12 cellular contexts compared by ENCODE assay signal in the genomic region with DNA sequence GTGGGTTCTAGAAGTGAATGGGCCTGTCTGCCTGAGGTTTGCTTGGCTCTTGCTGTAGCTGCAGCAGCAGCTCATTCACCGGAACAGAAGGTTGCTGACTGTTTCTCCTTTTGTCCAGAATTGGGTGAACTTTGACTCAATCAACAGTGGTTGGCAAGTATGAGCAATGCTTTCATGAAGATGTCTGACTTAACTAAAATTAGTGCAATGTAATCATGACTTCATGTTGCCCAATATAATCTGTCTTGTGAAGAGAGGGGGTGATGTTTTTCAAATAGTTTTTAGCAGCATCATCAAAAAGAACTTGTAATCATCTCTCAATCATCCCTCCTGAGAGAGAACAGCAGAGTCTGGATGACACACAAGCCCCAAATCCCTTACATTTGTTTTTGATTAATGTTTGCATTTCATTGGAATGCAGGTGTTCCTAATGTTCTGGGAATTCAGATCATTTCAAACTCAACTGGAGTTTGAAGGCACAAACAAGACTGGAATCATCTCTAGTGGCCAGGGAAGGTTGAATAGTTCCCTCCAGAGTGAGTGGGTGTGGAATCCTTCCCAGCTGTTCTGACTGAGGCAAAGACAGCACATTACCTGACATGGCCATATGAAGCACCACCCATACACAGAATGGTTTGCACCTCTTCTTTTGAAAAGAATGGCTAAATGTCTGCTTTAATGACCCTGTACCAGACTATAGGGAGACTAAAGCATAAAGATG.
DNase-seq lines count a peak whose midpoint lies in the region; ATAC-seq and TF ChIP-seq lines count a peak whose summit lies in the region.
"Had no signal": no experiment of that assay in that cellular context is flagged by ENCODE, and none has a peak within 500 bp of the region (broad histone marks: within the 10 kb centered on the region; RNA-seq: fewer than 3 reads in every experiment).

No MANE protein-coding gene starts in this region.

- H3K4me1 ChIP-seq in PC-3 (ENCODE audit: insufficient read depth, low read length) (peaks cover 55% of the 10 kb centered on the region), sigmoid colon (peaks cover 0 to 6% (median 0%) of the 10 kb centered on the region in 4 donors), esophagus squamous epithelium (no peaks in the 10 kb centered on the region)

- H4K20me1 ChIP-seq in PC-3 (ENCODE audit: low read length): no peaks in the 10 kb centered on the region

- H3K27me3 ChIP-seq in PC-3 (ENCODE audit: low read length): no peaks in the 10 kb centered on the region
- no peaks in the 10 kb centered on the region for H3K27me3 ChIP-seq in sigmoid colon
- H3K27me3 ChIP-seq in esophagus squamous epithelium: no peaks in the 10 kb centered on the region

- no peak for TF ChIP-seq CTCF in PC-3 (conservative IDR thresholded peaks at IDR 0.05; ENCODE audit: low read depth, low read length)
- no peak for TF ChIP-seq CTCF in epithelial cell of proximal tubule (conservative IDR thresholded peaks at IDR 0.05; ENCODE audit: low read depth, low read length)
- TF ChIP-seq CTCF in sigmoid colon (IDR thresholded peaks at IDR 0.05): no peak
- TF ChIP-seq CTCF in esophagus squamous epithelium (IDR thresholded peaks at IDR 0.05): no peak

- BruUV-seq in PC-3 (replicated peaks; lab: Mats Ljungman, UMichigan): no TSS peak

- H3K27ac ChIP-seq in PC-3 (ENCODE audit: low read length) (peak overlapping the region; percentile 73), sigmoid colon (no peak overlapping the region), esophagus squamous epithelium (no peak overlapping the region)

- 0 out of 2 replicates have a peak overlapping the region, but pooled peaks have one; percentile 21 for H2AFZ ChIP-seq in PC-3 (ENCODE audit: low read length)

- no peaks in the 10 kb centered on the region for H3K9me3 ChIP-seq in PC-3 (ENCODE audit: low read length)
- no peaks in the 10 kb centered on the region for H3K9me3 ChIP-seq in sigmoid colon
- H3K9me3 ChIP-seq in esophagus squamous epithelium: peaks cover 0 to 7% (median 0%) of the 10 kb centered on the region in 3 donors

- intact Hi-C loops in PC-3 (cut with micrococcal nuclease): no loop called here
- intact Hi-C loops in sciatic nerve (cut with DNase I): no loop called here
- intact Hi-C loops in sigmoid colon (cut with DNase I): no loop called here
- intact Hi-C loops in esophagus squamous epithelium (cut with DNase I): no loop called here

- H3K4me3 ChIP-seq in PC-3 (ENCODE audit: low read length): no peak overlapping the region
- no peak overlapping the region for H3K4me3 ChIP-seq in epithelial cell of proximal tubule (ENCODE audit: low read depth, low read length)
- no peak overlapping the region for H3K4me3 ChIP-seq in sigmoid colon
- H3K4me3 ChIP-seq in esophagus squamous epithelium: no peak overlapping the region

- H3F3A ChIP-seq in PC-3 (ENCODE audit: low read length, unreplicated experiment): peaks cover 7% of the 10 kb centered on the region

- H3K9ac ChIP-seq in PC-3 (ENCODE audit: low read length): no peak overlapping the region

- H3K4me2 ChIP-seq in PC-3 (ENCODE audit: low read length): peak overlapping the region; percentile 36

- ATAC-seq in PC-3: peak; percentile 52
- peak; percentile 91 for ATAC-seq in sciatic nerve
- ATAC-seq in HG03175 (IDR thresholded peaks at IDR 0.05; ENCODE audit: unreplicated experiment): no peak
- no peak for ATAC-seq in GM21737 (IDR thresholded peaks at IDR 0.05; ENCODE audit: unreplicated experiment)

- TF ChIP-seq POLR2A in sigmoid colon (IDR thresholded peaks at IDR 0.05) (no peak), esophagus squamous epithelium (IDR thresholded peaks at IDR 0.05) (no peak)

- POLR2A ChIA-PET in PC-3 (lab: Charles Lee; ENCODE audit: unreplicated experiment): interaction anchor here (0.7 kb wide), 1 partner anchor 37 kb away, joined by 4 read pairs; no protein-coding TSS in a partner anchor

- H3K79me2 ChIP-seq in PC-3 (ENCODE audit: low read length): no peaks in the 10 kb centered on the region

- no peaks in the 10 kb centered on the region for H3K9me2 ChIP-seq in PC-3 (replicated peaks; ENCODE audit: low read length)

- 70 to 74% methylated on average over 1 of the region's 1 CpG for WGBS in sigmoid colon, 2 donors
- 13 to 22% methylated on average over 1 of the region's 1 CpG for WGBS in esophagus squamous epithelium, 2 donors

- H3K36me3 ChIP-seq in PC-3 (ENCODE audit: low read depth, low read length) (no peaks in the 10 kb centered on the region), sigmoid colon (no peaks in the 10 kb centered on the region), esophagus squamous epithelium (no peaks in the 10 kb centered on the region)

- peak; percentile 97 for DNase-seq in GM04503 (ENCODE audit: low read depth)
- peak; percentile 95 for DNase-seq in PC-3
- peak; percentile 98 for DNase-seq in epithelial cell of proximal tubule (ENCODE audit: low read depth)
- no peak for DNase-seq in sciatic nerve (ENCODE audit: low spot score)
- no peak for DNase-seq in sigmoid colon
- no peak for DNase-seq in esophagus squamous epithelium (lab: John Stamatoyannopoulos, UW)
- DNase-seq: activated B cell treated with CpG ODN at 0.5 μM for 24 hours; activated naive CD4-positive, alpha-beta T cell treated with anti-CD3 and anti-CD28 coated beads, Interleukin-2, amount 50 U/mL, for 16 hours; DMS79 treated with DMSO at 0.1 percent for 48 hours; NCI-H69 had no signal

- TF ChIP-seq EP300 in sigmoid colon (IDR thresholded peaks at IDR 0.05): no peak

- CTCF ChIA-PET in PC-3 (lab: Charles Lee): no interaction called here

Comparison
In these comparisons a context has a peak if more than half of its experiments do, and no peak if none do; other contexts are left out.
1. DNase-seq: peak in GM04503 (single experiment), PC-3 (single experiment) and epithelial cell of proximal tubule (single experiment); none in sciatic nerve (single experiment), sigmoid colon (single experiment) and esophagus squamous epithelium (single experiment).
2. ATAC-seq: peak in PC-3 (single experiment) and sciatic nerve (single experiment); none in HG03175 (single experiment) and GM21737 (single experiment).